ENCODE assay signal across 1 cellular context in the genomic region with DNA sequence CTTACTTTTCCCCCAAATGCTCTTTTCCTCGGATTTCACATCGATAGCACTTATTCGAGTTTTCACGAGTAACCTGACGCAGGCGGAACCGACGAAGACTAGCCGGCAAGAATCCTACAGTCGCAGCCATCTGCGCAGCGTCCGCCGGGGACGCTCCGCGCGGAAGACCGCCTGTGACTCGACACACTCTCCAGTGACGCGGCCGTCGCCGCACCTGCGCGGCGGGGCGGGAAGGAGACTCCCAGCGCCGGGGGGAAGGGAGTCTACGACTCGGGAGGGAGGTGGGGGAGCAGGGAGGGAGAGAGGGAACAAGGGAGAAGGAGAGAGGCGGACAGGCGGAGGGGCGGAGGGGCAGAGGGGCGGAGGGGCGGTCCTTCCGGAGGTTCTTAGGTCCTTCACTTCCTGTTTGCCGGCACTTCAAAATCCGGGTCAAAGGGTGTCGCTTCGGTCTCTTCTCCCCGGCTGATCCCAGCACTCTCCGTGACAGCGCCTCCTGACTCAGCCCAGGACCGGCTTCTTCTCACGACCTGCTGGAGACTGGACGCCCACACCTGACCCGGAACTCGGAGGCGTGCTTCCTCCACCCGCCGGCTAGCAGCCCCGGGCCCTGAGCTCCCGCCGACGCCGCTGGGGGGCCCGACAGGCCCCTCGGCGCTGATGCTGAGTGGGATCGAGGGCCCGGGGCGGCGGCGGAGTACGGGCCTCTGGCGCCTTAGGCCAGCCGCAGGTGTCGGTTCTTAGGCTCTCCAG.
TF ChIP-seq lines count a peak whose summit lies in the region.

A gene with protein sequence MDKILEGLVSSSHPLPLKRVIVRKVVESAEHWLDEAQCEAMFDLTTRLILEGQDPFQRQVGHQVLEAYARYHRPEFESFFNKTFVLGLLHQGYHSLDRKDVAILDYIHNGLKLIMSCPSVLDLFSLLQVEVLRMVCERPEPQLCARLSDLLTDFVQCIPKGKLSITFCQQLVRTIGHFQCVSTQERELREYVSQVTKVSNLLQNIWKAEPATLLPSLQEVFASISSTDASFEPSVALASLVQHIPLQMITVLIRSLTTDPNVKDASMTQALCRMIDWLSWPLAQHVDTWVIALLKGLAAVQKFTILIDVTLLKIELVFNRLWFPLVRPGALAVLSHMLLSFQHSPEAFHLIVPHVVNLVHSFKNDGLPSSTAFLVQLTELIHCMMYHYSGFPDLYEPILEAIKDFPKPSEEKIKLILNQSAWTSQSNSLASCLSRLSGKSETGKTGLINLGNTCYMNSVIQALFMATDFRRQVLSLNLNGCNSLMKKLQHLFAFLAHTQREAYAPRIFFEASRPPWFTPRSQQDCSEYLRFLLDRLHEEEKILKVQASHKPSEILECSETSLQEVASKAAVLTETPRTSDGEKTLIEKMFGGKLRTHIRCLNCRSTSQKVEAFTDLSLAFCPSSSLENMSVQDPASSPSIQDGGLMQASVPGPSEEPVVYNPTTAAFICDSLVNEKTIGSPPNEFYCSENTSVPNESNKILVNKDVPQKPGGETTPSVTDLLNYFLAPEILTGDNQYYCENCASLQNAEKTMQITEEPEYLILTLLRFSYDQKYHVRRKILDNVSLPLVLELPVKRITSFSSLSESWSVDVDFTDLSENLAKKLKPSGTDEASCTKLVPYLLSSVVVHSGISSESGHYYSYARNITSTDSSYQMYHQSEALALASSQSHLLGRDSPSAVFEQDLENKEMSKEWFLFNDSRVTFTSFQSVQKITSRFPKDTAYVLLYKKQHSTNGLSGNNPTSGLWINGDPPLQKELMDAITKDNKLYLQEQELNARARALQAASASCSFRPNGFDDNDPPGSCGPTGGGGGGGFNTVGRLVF (plus strand): TSS at position 415 of the 750 bp plus-strand sequence. CDS start 534 bp downstream, outside the sequence.

TF ChIP-seq in HepG2, 621 proteins besides CTCF, POLR2A, EP300 and RAD21 (continued from another document and continues in another):
- no peak for TF ChIP-seq ARNT2 (CRISPR knock-in tag; IDR thresholded peaks at IDR 0.05; ENCODE audit: low read depth)
- peak; percentile 79; the same call in 1 of the 2 replicates for TF ChIP-seq ZNF746 (CRISPR knock-in tag; IDR thresholded peaks at IDR 0.05)
- TF ChIP-seq, protein P1, sequence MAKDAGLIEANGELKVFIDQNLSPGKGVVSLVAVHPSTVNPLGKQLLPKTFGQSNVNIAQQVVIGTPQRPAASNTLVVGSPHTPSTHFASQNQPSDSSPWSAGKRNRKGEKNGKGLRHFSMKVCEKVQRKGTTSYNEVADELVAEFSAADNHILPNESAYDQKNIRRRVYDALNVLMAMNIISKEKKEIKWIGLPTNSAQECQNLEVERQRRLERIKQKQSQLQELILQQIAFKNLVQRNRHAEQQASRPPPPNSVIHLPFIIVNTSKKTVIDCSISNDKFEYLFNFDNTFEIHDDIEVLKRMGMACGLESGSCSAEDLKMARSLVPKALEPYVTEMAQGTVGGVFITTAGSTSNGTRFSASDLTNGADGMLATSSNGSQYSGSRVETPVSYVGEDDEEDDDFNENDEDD (CRISPR knock-in tag; IDR thresholded peaks at IDR 0.05; ENCODE audit: borderline replicate concordance): peak; percentile 85; the same call in 1 of the 2 replicates
- TF ChIP-seq, protein P2, sequence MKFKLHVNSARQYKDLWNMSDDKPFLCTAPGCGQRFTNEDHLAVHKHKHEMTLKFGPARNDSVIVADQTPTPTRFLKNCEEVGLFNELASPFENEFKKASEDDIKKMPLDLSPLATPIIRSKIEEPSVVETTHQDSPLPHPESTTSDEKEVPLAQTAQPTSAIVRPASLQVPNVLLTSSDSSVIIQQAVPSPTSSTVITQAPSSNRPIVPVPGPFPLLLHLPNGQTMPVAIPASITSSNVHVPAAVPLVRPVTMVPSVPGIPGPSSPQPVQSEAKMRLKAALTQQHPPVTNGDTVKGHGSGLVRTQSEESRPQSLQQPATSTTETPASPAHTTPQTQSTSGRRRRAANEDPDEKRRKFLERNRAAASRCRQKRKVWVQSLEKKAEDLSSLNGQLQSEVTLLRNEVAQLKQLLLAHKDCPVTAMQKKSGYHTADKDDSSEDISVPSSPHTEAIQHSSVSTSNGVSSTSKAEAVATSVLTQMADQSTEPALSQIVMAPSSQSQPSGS (CRISPR knock-in tag; IDR thresholded peaks at IDR 0.05): peak; percentile 39; the same call in 1 of the 2 replicates
- TF ChIP-seq SKI (IDR thresholded peaks at IDR 0.05; ENCODE audit: partially characterized antibody): peak; percentile 52
- TF ChIP-seq STAG1 (CRISPR knock-in tag; IDR thresholded peaks at IDR 0.05): peak; percentile 25; the same call in 1 of the 2 replicates
- no peak for TF ChIP-seq ZNF354B (CRISPR knock-in tag; IDR thresholded peaks at IDR 0.05)
- no peak for TF ChIP-seq RBM22 (optimal IDR thresholded peaks at IDR 0.05; ENCODE audit: low read length)
- TF ChIP-seq, protein P3, sequence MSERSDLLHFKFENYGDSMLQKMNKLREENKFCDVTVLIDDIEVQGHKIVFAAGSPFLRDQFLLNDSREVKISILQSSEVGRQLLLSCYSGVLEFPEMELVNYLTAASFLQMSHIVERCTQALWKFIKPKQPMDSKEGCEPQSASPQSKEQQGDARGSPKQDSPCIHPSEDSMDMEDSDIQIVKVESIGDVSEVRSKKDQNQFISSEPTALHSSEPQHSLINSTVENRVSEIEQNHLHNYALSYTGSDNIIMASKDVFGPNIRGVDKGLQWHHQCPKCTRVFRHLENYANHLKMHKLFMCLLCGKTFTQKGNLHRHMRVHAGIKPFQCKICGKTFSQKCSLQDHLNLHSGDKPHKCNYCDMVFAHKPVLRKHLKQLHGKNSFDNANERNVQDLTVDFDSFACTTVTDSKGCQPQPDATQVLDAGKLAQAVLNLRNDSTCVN (CRISPR knock-in tag; IDR thresholded peaks at IDR 0.05; ENCODE audit: borderline replicate concordance): no peak; the same call in 1 of the 2 replicates
- peak; percentile 80 for TF ChIP-seq RBFOX2 (IDR thresholded peaks at IDR 0.05; ENCODE audit: low read depth, low read length)
- TF ChIP-seq HOXA5 (CRISPR knock-in tag; IDR thresholded peaks at IDR 0.05): 0 out of 2 replicates have a peak, but pooled peaks have one; percentile 3
- TF ChIP-seq BRCA1 (CRISPR knock-in tag; IDR thresholded peaks at IDR 0.05): peak; percentile 77; the same call in 1 of the 2 replicates
- peak; percentile 69; the same call in 1 of the 2 replicates for TF ChIP-seq ZNF766 (CRISPR knock-in tag; IDR thresholded peaks at IDR 0.05; ENCODE audit: borderline replicate concordance)
- TF ChIP-seq PLRG1 (conservative IDR thresholded peaks at IDR 0.05): no peak
- TF ChIP-seq MEF2D (CRISPR knock-in tag; IDR thresholded peaks at IDR 0.05): 0 out of 2 replicates have a peak, but pooled peaks have one; percentile 8
- TF ChIP-seq, protein P4, sequence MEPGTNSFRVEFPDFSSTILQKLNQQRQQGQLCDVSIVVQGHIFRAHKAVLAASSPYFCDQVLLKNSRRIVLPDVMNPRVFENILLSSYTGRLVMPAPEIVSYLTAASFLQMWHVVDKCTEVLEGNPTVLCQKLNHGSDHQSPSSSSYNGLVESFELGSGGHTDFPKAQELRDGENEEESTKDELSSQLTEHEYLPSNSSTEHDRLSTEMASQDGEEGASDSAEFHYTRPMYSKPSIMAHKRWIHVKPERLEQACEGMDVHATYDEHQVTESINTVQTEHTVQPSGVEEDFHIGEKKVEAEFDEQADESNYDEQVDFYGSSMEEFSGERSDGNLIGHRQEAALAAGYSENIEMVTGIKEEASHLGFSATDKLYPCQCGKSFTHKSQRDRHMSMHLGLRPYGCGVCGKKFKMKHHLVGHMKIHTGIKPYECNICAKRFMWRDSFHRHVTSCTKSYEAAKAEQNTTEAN (CRISPR knock-in tag; conservative IDR thresholded peaks at IDR 0.05): peak; percentile 42; the same call in 1 of the 2 replicates
- peak; percentile 80; the same call in 1 of the 2 replicates for TF ChIP-seq THAP11 (CRISPR knock-in tag; IDR thresholded peaks at IDR 0.05)
- TF ChIP-seq, protein P5, sequence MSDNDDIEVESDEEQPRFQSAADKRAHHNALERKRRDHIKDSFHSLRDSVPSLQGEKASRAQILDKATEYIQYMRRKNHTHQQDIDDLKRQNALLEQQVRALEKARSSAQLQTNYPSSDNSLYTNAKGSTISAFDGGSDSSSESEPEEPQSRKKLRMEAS (IDR thresholded peaks at IDR 0.05): peak; percentile 79
- TF ChIP-seq, protein P6, sequence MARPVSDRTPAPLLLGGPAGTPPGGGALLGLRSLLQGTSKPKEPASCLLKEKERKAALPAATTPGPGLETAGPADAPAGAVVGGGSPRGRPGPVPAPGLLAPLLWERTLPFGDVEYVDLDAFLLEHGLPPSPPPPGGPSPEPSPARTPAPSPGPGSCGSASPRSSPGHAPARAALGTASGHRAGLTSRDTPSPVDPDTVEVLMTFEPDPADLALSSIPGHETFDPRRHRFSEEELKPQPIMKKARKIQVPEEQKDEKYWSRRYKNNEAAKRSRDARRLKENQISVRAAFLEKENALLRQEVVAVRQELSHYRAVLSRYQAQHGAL (CRISPR knock-in tag; IDR thresholded peaks at IDR 0.05; ENCODE audit: not compliant biosample characterization): peak; percentile 40
- TF ChIP-seq, protein P7, sequence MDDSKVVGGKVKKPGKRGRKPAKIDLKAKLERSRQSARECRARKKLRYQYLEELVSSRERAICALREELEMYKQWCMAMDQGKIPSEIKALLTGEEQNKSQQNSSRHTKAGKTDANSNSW (CRISPR knock-in tag; IDR thresholded peaks at IDR 0.05; ENCODE audit: borderline replicate concordance): no peak
- TF ChIP-seq SOX13 (IDR thresholded peaks at IDR 0.05): no peak
- peak in 1 of 2 experiments; percentile 24; a peak in 1 of 4 replicates for TF ChIP-seq SOX13 (CRISPR knock-in tag; conservative IDR thresholded peaks at IDR 0.05 in 1 of 2, IDR thresholded peaks at IDR 0.05 in 1 of 2)
- TF ChIP-seq ZNF773 (CRISPR knock-in tag; IDR thresholded peaks at IDR 0.05; ENCODE audit: borderline replicate concordance): 0 out of 2 replicates have a peak, but pooled peaks have one; percentile 37
- no peak for TF ChIP-seq CEBPB (IDR thresholded peaks at IDR 0.05; ENCODE audit: borderline replicate concordance, low read depth, low read length)
- peak; percentile 36; the same call in 1 of the 2 replicates for TF ChIP-seq FOSL2 (CRISPR knock-in tag; IDR thresholded peaks at IDR 0.05)
- TF ChIP-seq FOXK1 (CRISPR knock-in tag; IDR thresholded peaks at IDR 0.05; ENCODE audit: borderline replicate concordance, low read depth): peak; percentile 9; the same call in 1 of the 2 replicates
- TF ChIP-seq ZNF850 (CRISPR knock-in tag; conservative IDR thresholded peaks at IDR 0.05): 0 out of 2 replicates have a peak, but pooled peaks have one; percentile 75
- TF ChIP-seq ZNF670 (CRISPR knock-in tag; IDR thresholded peaks at IDR 0.05; ENCODE audit: borderline replicate concordance): no peak
- TF ChIP-seq, protein P8, sequence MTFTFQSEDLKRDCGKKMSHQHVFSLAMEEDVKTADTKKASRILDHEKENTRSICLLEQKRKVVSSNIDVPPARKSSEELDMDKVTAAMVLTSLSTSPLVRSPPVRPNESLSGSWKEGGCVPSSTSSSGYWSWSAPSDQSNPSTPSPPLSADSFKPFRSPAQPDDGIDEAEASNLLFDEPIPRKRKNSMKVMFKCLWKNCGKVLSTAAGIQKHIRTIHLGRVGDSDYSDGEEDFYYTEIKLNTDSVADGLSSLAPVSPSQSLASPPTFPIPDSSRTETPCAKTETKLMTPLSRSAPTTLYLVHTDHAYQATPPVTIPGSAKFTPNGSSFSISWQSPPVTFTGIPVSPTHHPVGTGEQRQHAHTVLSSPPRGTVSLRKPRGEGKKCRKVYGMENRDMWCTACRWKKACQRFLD (CRISPR knock-in tag; IDR thresholded peaks at IDR 0.05; ENCODE audit: borderline replicate concordance): 0 out of 2 replicates have a peak, but pooled peaks have one; percentile 38
- TF ChIP-seq NKX3-1 (CRISPR knock-in tag; IDR thresholded peaks at IDR 0.05): peak; percentile 77; the same call in 1 of the 2 replicates
- peak; percentile 41; the same call in 1 of the 2 replicates for TF ChIP-seq ZNF629 (CRISPR knock-in tag; conservative IDR thresholded peaks at IDR 0.05)
- TF ChIP-seq TP53 (CRISPR knock-in tag; conservative IDR thresholded peaks at IDR 0.05): 0 out of 2 replicates have a peak, but pooled peaks have one; percentile 31
- no peak for TF ChIP-seq PHB2 (IDR thresholded peaks at IDR 0.05; ENCODE audit: partially characterized antibody)
- TF ChIP-seq DR1 (CRISPR knock-in tag; IDR thresholded peaks at IDR 0.05): 0 out of 2 replicates have a peak, but pooled peaks have one; percentile 24
- TF ChIP-seq, protein P9, sequence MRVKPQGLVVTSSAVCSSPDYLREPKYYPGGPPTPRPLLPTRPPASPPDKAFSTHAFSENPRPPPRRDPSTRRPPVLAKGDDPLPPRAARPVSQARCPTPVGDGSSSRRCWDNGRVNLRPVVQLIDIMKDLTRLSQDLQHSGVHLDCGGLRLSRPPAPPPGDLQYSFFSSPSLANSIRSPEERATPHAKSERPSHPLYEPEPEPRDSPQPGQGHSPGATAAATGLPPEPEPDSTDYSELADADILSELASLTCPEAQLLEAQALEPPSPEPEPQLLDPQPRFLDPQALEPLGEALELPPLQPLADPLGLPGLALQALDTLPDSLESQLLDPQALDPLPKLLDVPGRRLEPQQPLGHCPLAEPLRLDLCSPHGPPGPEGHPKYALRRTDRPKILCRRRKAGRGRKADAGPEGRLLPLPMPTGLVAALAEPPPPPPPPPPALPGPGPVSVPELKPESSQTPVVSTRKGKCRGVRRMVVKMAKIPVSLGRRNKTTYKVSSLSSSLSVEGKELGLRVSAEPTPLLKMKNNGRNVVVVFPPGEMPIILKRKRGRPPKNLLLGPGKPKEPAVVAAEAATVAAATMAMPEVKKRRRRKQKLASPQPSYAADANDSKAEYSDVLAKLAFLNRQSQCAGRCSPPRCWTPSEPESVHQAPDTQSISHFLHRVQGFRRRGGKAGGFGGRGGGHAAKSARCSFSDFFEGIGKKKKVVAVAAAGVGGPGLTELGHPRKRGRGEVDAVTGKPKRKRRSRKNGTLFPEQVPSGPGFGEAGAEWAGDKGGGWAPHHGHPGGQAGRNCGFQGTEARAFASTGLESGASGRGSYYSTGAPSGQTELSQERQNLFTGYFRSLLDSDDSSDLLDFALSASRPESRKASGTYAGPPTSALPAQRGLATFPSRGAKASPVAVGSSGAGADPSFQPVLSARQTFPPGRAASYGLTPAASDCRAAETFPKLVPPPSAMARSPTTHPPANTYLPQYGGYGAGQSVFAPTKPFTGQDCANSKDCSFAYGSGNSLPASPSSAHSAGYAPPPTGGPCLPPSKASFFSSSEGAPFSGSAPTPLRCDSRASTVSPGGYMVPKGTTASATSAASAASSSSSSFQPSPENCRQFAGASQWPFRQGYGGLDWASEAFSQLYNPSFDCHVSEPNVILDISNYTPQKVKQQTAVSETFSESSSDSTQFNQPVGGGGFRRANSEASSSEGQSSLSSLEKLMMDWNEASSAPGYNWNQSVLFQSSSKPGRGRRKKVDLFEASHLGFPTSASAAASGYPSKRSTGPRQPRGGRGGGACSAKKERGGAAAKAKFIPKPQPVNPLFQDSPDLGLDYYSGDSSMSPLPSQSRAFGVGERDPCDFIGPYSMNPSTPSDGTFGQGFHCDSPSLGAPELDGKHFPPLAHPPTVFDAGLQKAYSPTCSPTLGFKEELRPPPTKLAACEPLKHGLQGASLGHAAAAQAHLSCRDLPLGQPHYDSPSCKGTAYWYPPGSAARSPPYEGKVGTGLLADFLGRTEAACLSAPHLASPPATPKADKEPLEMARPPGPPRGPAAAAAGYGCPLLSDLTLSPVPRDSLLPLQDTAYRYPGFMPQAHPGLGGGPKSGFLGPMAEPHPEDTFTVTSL (CRISPR knock-in tag; IDR thresholded peaks at IDR 0.05; ENCODE audit: borderline replicate concordance): peak; percentile 59; the same call in 1 of the 2 replicates
- TF ChIP-seq ZNF44 (CRISPR knock-in tag; IDR thresholded peaks at IDR 0.05): peak; percentile 79
- TF ChIP-seq SAP130 (CRISPR knock-in tag; IDR thresholded peaks at IDR 0.05; ENCODE audit: low read depth): peak; percentile 79
